ENCODE assay signal across 7 cellular contexts in the genomic region with DNA sequence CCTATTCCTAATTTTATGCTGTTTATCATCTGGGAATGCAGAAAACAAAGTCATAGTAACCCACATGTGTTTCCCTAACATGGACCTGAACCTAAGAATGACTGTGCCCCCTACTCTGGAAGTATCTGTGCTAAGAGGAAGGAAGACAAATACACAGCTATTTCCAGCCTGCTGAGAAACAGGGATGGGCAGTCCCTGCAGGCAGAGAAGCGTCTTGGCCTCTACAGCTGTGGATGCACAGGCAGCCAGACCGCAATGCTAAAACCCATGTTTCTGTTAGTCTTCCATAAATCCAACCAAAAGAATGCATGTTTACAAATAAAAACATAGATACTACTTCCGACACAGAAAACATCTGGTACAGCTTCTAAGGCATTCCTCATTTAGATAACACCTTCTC. TPM values are rescaled to one million over a fixed set of nuclear protein-coding genes. Genes with fewer than 3 reads are reported as not detected.
DNase-seq lines count a peak whose midpoint lies in the region; ATAC-seq and TF ChIP-seq lines count a peak whose summit lies in the region.

No MANE protein-coding gene starts in this region.

- no peaks in the 10 kb centered on the region for H3K9me3 Mint-ChIP-seq in naive thymus-derived CD8-positive, alpha-beta T cell

- CTCF ChIA-PET in HEK293 (lab: Yijun Ruan, JAX), result interaction anchor here (0.8 kb wide), 1 partner anchor 149 kb away, joined by 3 read pairs; no protein-coding TSS in a partner anchor

- POLR2A ChIA-PET in HEK293 (lab: Yijun Ruan, JAX), result no interaction called here
- POLR2A ChIA-PET in naive thymus-derived CD8-positive, alpha-beta T cell (lab: Charles Lee), result no interaction called here

- peak overlapping the region in 2 of 5 donors; percentile 33 to 63 for H3K9ac ChIP-seq in subcutaneous abdominal adipose tissue (ENCODE audit: low read length in 5 of 5)

- peaks cover 0 to 15% (median 14%) of the 10 kb centered on the region in 3 donors for H3K36me3 Mint-ChIP-seq in naive thymus-derived CD8-positive, alpha-beta T cell

- H3K4me3 ChIP-seq in HEK293 (ENCODE audit: low read depth, low read length), result no peak overlapping the region
- peak overlapping the region; percentile 24 to 34 for H3K4me3 ChIP-seq in ascending aorta
- H3K4me3 ChIP-seq in subcutaneous abdominal adipose tissue (ENCODE audit: low read depth in 1 of 5, low read length in 5 of 5), result peak overlapping the region in 4 of 5 donors; percentile 39 to 45 (median 42)

- ATAC-seq in naive thymus-derived CD8-positive, alpha-beta T cell, result no peak

- no peaks in the 10 kb centered on the region; a peak in 1 of 3 replicates for H3K36me3 ChIP-seq in HEK293 (ENCODE audit: control insufficient read depth in 2 of 2, insufficient read depth in 1 of 2, low read length in 2 of 2)
- no peaks in the 10 kb centered on the region for H3K36me3 ChIP-seq in ascending aorta
- H3K36me3 ChIP-seq in subcutaneous abdominal adipose tissue (ENCODE audit: control insufficient read depth in 5 of 5, insufficient read depth in 5 of 5, low read length in 5 of 5), result no peaks in the 10 kb centered on the region

- intact Hi-C loops in ascending aorta (cut with DNase I), result loop anchor here (5.0 kb wide), 1 partner anchor 51 kb away; no protein-coding TSS in a partner anchor

- H3K27ac Mint-ChIP-seq in naive thymus-derived CD8-positive, alpha-beta T cell, result peak overlapping the region in 3 of 10 donors; percentile 9 to 44 (median 16)

- DNase-seq in ascending aorta (ENCODE audit: low spot score in 2 of 2) (no peak), cerebellar cortex (ENCODE audit: low spot score) (no peak), G401 (ENCODE audit: low spot score) (no peak)
- no peak for DNase-seq in naive thymus-derived CD8-positive, alpha-beta T cell

- TF ChIP-seq CTCF in HEK293 (tag by site-specific recombination; IDR thresholded peaks at IDR 0.05) (no peak), ascending aorta (IDR thresholded peaks at IDR 0.05) (no peak)

- H3K4me1 ChIP-seq in HEK293 (ENCODE audit: control insufficient read depth, insufficient read depth, low read length) (peaks cover 15% of the 10 kb centered on the region), ascending aorta (peaks cover 0 to 21% of the 10 kb centered on the region in 2 donors), subcutaneous abdominal adipose tissue (ENCODE audit: control insufficient read depth in 5 of 5, insufficient read depth in 5 of 5, low read length in 5 of 5) (peaks cover 4 to 35% (median 22%) of the 10 kb centered on the region in 5 donors)

- no peaks in the 10 kb centered on the region for H3K9me3 ChIP-seq in HEK293 (ENCODE audit: control insufficient read depth, insufficient read depth, low read depth, low read length)
- no peaks in the 10 kb centered on the region for H3K9me3 ChIP-seq in ascending aorta
- no peaks in the 10 kb centered on the region for H3K9me3 ChIP-seq in subcutaneous abdominal adipose tissue (ENCODE audit: control insufficient read depth in 5 of 5, low read length in 5 of 5)

- no peaks in the 10 kb centered on the region for H3K27me3 ChIP-seq in ascending aorta
- no peaks in the 10 kb centered on the region for H3K27me3 ChIP-seq in layer of hippocampus (ENCODE audit: control insufficient read depth, insufficient read depth, low read length)
- H3K27me3 ChIP-seq in subcutaneous abdominal adipose tissue (ENCODE audit: control insufficient read depth in 5 of 5, insufficient read depth in 4 of 5, low read length in 5 of 5), result no peaks in the 10 kb centered on the region

- peaks cover 20 to 43% (median 37%) of the 10 kb centered on the region in 4 donors for H3K4me1 Mint-ChIP-seq in naive thymus-derived CD8-positive, alpha-beta T cell

- peak overlapping the region in 1 of 10 donors; percentile 40 for H3K4me3 Mint-ChIP-seq in naive thymus-derived CD8-positive, alpha-beta T cell

- H3K27ac ChIP-seq in HEK293 (ENCODE audit: extremely low read depth, low read depth, low read length) (no peak overlapping the region), ascending aorta (peak overlapping the region; percentile 63 to 66), layer of hippocampus (ENCODE audit: low read depth, low read length) (peak overlapping the region; percentile 85), subcutaneous abdominal adipose tissue (ENCODE audit: low read depth, low read length) (peak overlapping the region; percentile 82)

- in situ Hi-C loops in G401 (cut with HindIII; ENCODE audit: low sequenced_read_pairs), result no loop called here

- no peaks in the 10 kb centered on the region for H3K27me3 Mint-ChIP-seq in naive thymus-derived CD8-positive, alpha-beta T cell

TF ChIP-seq in HEK293, 187 proteins besides CTCF, POLR2A, EP300 and RAD21:
- TF ChIP-seq KLF10 (tag by site-specific recombination; IDR thresholded peaks at IDR 0.05) (no peak), SP7 (tag by site-specific recombination; IDR thresholded peaks at IDR 0.05) (no peak), ZSCAN30 (tag by site-specific recombination; IDR thresholded peaks at IDR 0.05) (0 out of 2 replicates have a peak, but pooled peaks have one; percentile 6), ZNF776 (tag by site-specific recombination; IDR thresholded peaks at IDR 0.05; ENCODE audit: borderline replicate concordance) (no peak), ZSCAN16 (tag by site-specific recombination; IDR thresholded peaks at IDR 0.05) (no peak), SP3 (tag by site-specific recombination; IDR thresholded peaks at IDR 0.05) (no peak)
TF ChIP-seq in HEK293: peak in this region for 1.

RNA-seq across cellular contexts. Expression of gene DUSP16, which starts 56.1 kb away (rescaled TPM):
- 54.8 TPM for total RNA-seq in ascending aorta
- total RNA-seq in G401 (2014; rRNA removed; shearing (Covaris generic)), result 16.2 and 29.6 TPM in 2 replicates
- 10 to 100 TPM; 27.0 to 30.4 TPM for total RNA-seq in naive thymus-derived CD8-positive, alpha-beta T cell
- 1 to 10 TPM; 4.5 to 4.7 (median 4.6) TPM for polyA plus RNA-seq in naive thymus-derived CD8-positive, alpha-beta T cell
